1 cellular context compared by ENCODE assay signal in genomic region chr3:187975571-187976360, GRCh38.
TF ChIP-seq lines count a peak whose summit lies in the region.

No MANE protein-coding gene starts in this region.

TF ChIP-seq in SK-N-SH, 30 proteins besides CTCF, POLR2A, EP300 and RAD21 (continued from another document):
- no peak for TF ChIP-seq REST (IDR thresholded peaks at IDR 0.05; ENCODE audit: low read depth, low read length)
